In genomic region chr18:44750774-44751173, GRCh38 we compare ENCODE assay signal across 27 cellular contexts.
DNase-seq lines count a peak whose midpoint lies in the region; ATAC-seq, FAIRE-seq and TF ChIP-seq lines count a peak whose summit lies in the region.
"Had no signal": no experiment of that assay in that cellular context is flagged by ENCODE, and none has a peak within 500 bp of the region (broad histone marks: within the 10 kb centered on the region; RNA-seq: fewer than 3 reads in every experiment).

No MANE protein-coding gene starts in this region.

- FAIRE-seq in GM12878 (lab: Jason Lieb, UNC) = no peak
- FAIRE-seq: A549, RCC 7860 had no signal

- TF ChIP-seq CTCF in GM12878 (IDR thresholded peaks at IDR 0.05 in 2 of 3, conservative IDR thresholded peaks at IDR 0.05 in 1 of 3; ENCODE audit: control insufficient read depth in 2 of 3, extremely low read depth in 1 of 3, insufficient read depth in 1 of 3, low read depth in 3 of 3, low read length in 3 of 3) (no peak), spleen (IDR thresholded peaks at IDR 0.05 in 8 of 11, conservative IDR thresholded peaks at IDR 0.05 in 3 of 11) (no peak)

- H4K20me1 ChIP-seq in GM12878 (ENCODE audit: control insufficient read depth, insufficient read depth) = no peaks in the 10 kb centered on the region

- no peak overlapping the region for H2AFZ ChIP-seq in GM12878 (ENCODE audit: control insufficient read depth, low read depth, low read length)

- CTCF ChIA-PET in GM12878 (lab: Yijun Ruan, JAX) = interaction anchor here (1.1 kb wide), 3 partner anchors 9 to 158 kb away, joined by 3 to 4 read pairs (median 3); no protein-coding TSS in a partner anchor
- CTCF ChIA-PET in CD4-positive, alpha-beta memory T cell (lab: Charles Lee; ENCODE audit: partially characterized antibody) = no interaction called here

- POLR2A ChIA-PET in GM12878 (lab: Charles Lee) = interaction anchor here (0.7 kb wide), 1 partner anchor 146 kb away, joined by 3 read pairs; no protein-coding TSS in a partner anchor
- POLR2A ChIA-PET in CD4-positive, alpha-beta memory T cell (lab: Charles Lee; ENCODE audit: partially characterized antibody) = no interaction called here

- peaks cover 60 to 88% (median 62%) of the 10 kb centered on the region in 3 donors for H3K4me1 Mint-ChIP-seq in IgD-negative memory B cell
- peaks cover 9 to 20% of the 10 kb centered on the region in 2 donors for H3K4me1 Mint-ChIP-seq in effector memory CD8-positive, alpha-beta T cell (ENCODE audit: low read depth in 2 of 2)
- H3K4me1 Mint-ChIP-seq in CD4-positive, alpha-beta memory T cell = no peaks in the 10 kb centered on the region

- 70% methylated on average over 1 of the region's 1 CpG for WGBS in GM12878 (ENCODE audit: insufficient coverage, insufficient replicate concordance, low lambda C conversion rate, missing lambda C conversion rate)
- WGBS in spleen, 5 donors = 73 to 89% (median 82%) methylated on average over 1 of the region's 1 CpG

- H3K9me3 Mint-ChIP-seq in IgD-negative memory B cell = peaks cover 0 to 3% (median 0%) of the 10 kb centered on the region in 3 donors
- H3K9me3 Mint-ChIP-seq in effector memory CD8-positive, alpha-beta T cell = no peaks in the 10 kb centered on the region
- H3K9me3 Mint-ChIP-seq in CD4-positive, alpha-beta memory T cell = no peaks in the 10 kb centered on the region
- H3K9me3 Mint-ChIP-seq: CD8-positive, alpha-beta memory T cell had no signal

- TF ChIP-seq EP300 in GM12878 (IDR thresholded peaks at IDR 0.05; ENCODE audit: borderline replicate concordance in 1 of 2, control insufficient read depth in 1 of 2, low read depth in 2 of 2, low read length in 2 of 2) = no peak

- peaks cover 24% of the 10 kb centered on the region for H3K4me1 ChIP-seq in GM12878 (ENCODE audit: control insufficient read depth, insufficient read depth, low read length)
- H3K4me1 ChIP-seq in spleen = peaks cover 0 to 38% (median 15%) of the 10 kb centered on the region in 6 donors
- no peaks in the 10 kb centered on the region for H3K4me1 ChIP-seq in CD4-positive, alpha-beta memory T cell (ENCODE audit: insufficient read depth, low read length)
- H3K4me1 ChIP-seq: A549 had no signal

- ATAC-seq in GM18511 (IDR thresholded peaks at IDR 0.05; ENCODE audit: unreplicated experiment) (peak; percentile 37), GM12878 (peak; percentile 57)
- ATAC-seq in effector memory CD8-positive, alpha-beta T cell (replicated peaks) = no peak
- ATAC-seq: A549 had no signal

- H3K79me2 ChIP-seq in GM12878 (ENCODE audit: control insufficient read depth, insufficient read depth, low read length) = no peaks in the 10 kb centered on the region

- H3K27ac ChIP-seq in GM12878 (ENCODE audit: control insufficient read depth, insufficient read depth) = peak overlapping the region; percentile 10; the same call in 1 of the 2 replicates
- H3K27ac ChIP-seq in spleen = peak overlapping the region in 5 of 8 donors; percentile 9 to 48 (median 29)
- H3K27ac ChIP-seq in CD4-positive, alpha-beta memory T cell (ENCODE audit: low read depth, low read length) = no peak overlapping the region
- H3K27ac ChIP-seq: A549, HL-60, SK-N-MC had no signal

- TF ChIP-seq RAD21 in GM12878 (IDR thresholded peaks at IDR 0.05; ENCODE audit: insufficient read depth, low read depth, low read length) = no peak

- no peak for DNase-seq in GM12878 (ENCODE audit: low read depth, low spot score)
- DNase-seq in spleen = no peak
- DNase-seq in effector memory CD8-positive, alpha-beta T cell = no peak
- no peak for DNase-seq in NCI-H82 (lab: John Stamatoyannopoulos, UW)
- DNase-seq in NCI-H1694 treated with DMSO at 0.1 percent for 48 hours (lab: John Stamatoyannopoulos, UW) = no peak
- no peak for DNase-seq in CD4-positive, alpha-beta memory T cell
- DNase-seq: AML-193; C1 segment of cervical spinal cord; CD8-positive, alpha-beta memory T cell; DMS153; DND-41; GOT3; HCEC 1CT; NCI-H1092 treated with DMSO at 0.1 percent for 48 hours; NCI-H1436; NCI-H187 treated with DMSO at 0.1 percent for 48 hours; NCI-H2171 treated with DMSO at 0.1 percent for 48 hours; NCI-H345; NCI-H524 treated with DMSO at 0.1 percent for 48 hours; NCI-H774; SIG-M5 had no signal

- H3K36me3 ChIP-seq in GM12878 (ENCODE audit: control insufficient read depth in 2 of 2, insufficient read depth in 2 of 2, low read length in 1 of 2) (no peaks in the 10 kb centered on the region), spleen (peaks cover 0 to 4% (median 0%) of the 10 kb centered on the region in 6 donors)
- no peaks in the 10 kb centered on the region for H3K36me3 ChIP-seq in CD4-positive, alpha-beta memory T cell (ENCODE audit: insufficient read depth, low read length)

- H3K27ac Mint-ChIP-seq in IgD-negative memory B cell = peak overlapping the region in 2 of 3 donors; percentile 18 to 77
- peak overlapping the region in 1 of 2 donors; percentile 5 for H3K27ac Mint-ChIP-seq in effector memory CD8-positive, alpha-beta T cell
- H3K27ac Mint-ChIP-seq in CD4-positive, alpha-beta memory T cell = no peak overlapping the region
- H3K27ac Mint-ChIP-seq: CD8-positive, alpha-beta memory T cell had no signal

- no TSS peak for BruUV-seq in GM12878 (replicated peaks; lab: Mats Ljungman, UMichigan)

- RAD21 ChIA-PET in GM12878 (lab: Charles Lee; ENCODE audit: unreplicated experiment) = interaction anchor here (1.0 to 1.8 kb wide), 3 partner anchors 71 to 138 kb away, joined by 3 to 4 read pairs (median 4); no protein-coding TSS in a partner anchor

- no peak for TF ChIP-seq POLR2A in GM12878 (IDR thresholded peaks at IDR 0.05; ENCODE audit: low read depth, low read length)
- no peak for TF ChIP-seq POLR2A in spleen (IDR thresholded peaks at IDR 0.05)

- in situ Hi-C loops in GM12878 (cut with MboI) = no loop called here

- H3K27me3 ChIP-seq in GM12878 (replicated peaks in 1 of 2; ENCODE audit: control insufficient read depth in 2 of 2, insufficient read depth in 2 of 2, low read length in 1 of 2) (no peaks in the 10 kb centered on the region), spleen (replicated peaks in 1 of 7) (no peaks in the 10 kb centered on the region)
- H3K27me3 ChIP-seq in CD4-positive, alpha-beta memory T cell (ENCODE audit: insufficient read depth, low read length) = no peaks in the 10 kb centered on the region

- H3K4me3 ChIP-seq in GM12878 (no peak overlapping the region), spleen (no peak overlapping the region)
- H3K4me3 ChIP-seq in CD4-positive, alpha-beta memory T cell (ENCODE audit: low read length in 2 of 2) = no peak overlapping the region
- H3K4me3 ChIP-seq: A549, SK-N-MC had no signal

- H3K4me3 Mint-ChIP-seq in IgD-negative memory B cell = peak overlapping the region in 2 of 4 donors; percentile 17 to 90
- no peak overlapping the region for H3K4me3 Mint-ChIP-seq in effector memory CD8-positive, alpha-beta T cell
- H3K4me3 Mint-ChIP-seq in CD4-positive, alpha-beta memory T cell = no peak overlapping the region
- H3K4me3 Mint-ChIP-seq: CD8-positive, alpha-beta memory T cell had no signal

- peaks cover 16% of the 10 kb centered on the region for H3K36me3 Mint-ChIP-seq in IgD-negative memory B cell
- no peaks in the 10 kb centered on the region for H3K36me3 Mint-ChIP-seq in effector memory CD8-positive, alpha-beta T cell (ENCODE audit: insufficient read depth)
- no peaks in the 10 kb centered on the region for H3K36me3 Mint-ChIP-seq in CD4-positive, alpha-beta memory T cell

- intact Hi-C loops in GM12878 (cut with micrococcal nuclease; ENCODE audit: unreplicated experiment) = no loop called here
- intact Hi-C loops in spleen (cut with DNase I; ENCODE audit: low total_unique reads) = no loop called here
- intact Hi-C loops in CD4-positive, alpha-beta memory T cell (cut with micrococcal nuclease) = no loop called here

- H3K9ac ChIP-seq in GM12878 (ENCODE audit: control insufficient read depth, insufficient read depth, low read length) = no peak overlapping the region

- SMC1A ChIA-PET in GM12878 (lab: Charles Lee; ENCODE audit: uncharacterized antibody, unreplicated experiment) = interaction anchor here (0.9 to 1.9 kb wide), 5 partner anchors 17 to 65 kb away, joined by 3 to 9 read pairs (median 5); no protein-coding TSS in a partner anchor

- H3K9me3 ChIP-seq in GM12878 (replicated peaks; ENCODE audit: control insufficient read depth, insufficient read depth, low read length) (no peaks in the 10 kb centered on the region; the same call in 2 of the 3 replicates), spleen (no peaks in the 10 kb centered on the region)
- no peaks in the 10 kb centered on the region for H3K9me3 ChIP-seq in CD4-positive, alpha-beta memory T cell (ENCODE audit: control insufficient read depth in 1 of 2, low read length in 2 of 2)
- H3K9me3 ChIP-seq: A549 had no signal

- no peaks in the 10 kb centered on the region for H3K27me3 Mint-ChIP-seq in IgD-negative memory B cell
- H3K27me3 Mint-ChIP-seq in effector memory CD8-positive, alpha-beta T cell = no peaks in the 10 kb centered on the region
- H3K27me3 Mint-ChIP-seq in CD4-positive, alpha-beta memory T cell = no peaks in the 10 kb centered on the region

- H3K4me2 ChIP-seq in GM12878 (ENCODE audit: control insufficient read depth, insufficient read depth) = peak overlapping the region; percentile 28; the same call in 1 of the 2 replicates
- H3K4me2 ChIP-seq: A549 had no signal

TF ChIP-seq in GM12878, 131 proteins besides CTCF, POLR2A, EP300 and RAD21:
- TF ChIP-seq ZNF622 (IDR thresholded peaks at IDR 0.05) (no peak), RUNX3 (IDR thresholded peaks at IDR 0.05; ENCODE audit: low read length) (peak; percentile 74), SMAD5 (IDR thresholded peaks at IDR 0.05; ENCODE audit: low read depth) (no peak), RB1 (IDR thresholded peaks at IDR 0.05; ENCODE audit: borderline replicate concordance) (no peak), SMAD1 (IDR thresholded peaks at IDR 0.05; ENCODE audit: low read depth, partially characterized antibody) (no peak), EED (IDR thresholded peaks at IDR 0.05; ENCODE audit: low read depth) (0 out of 2 replicates have a peak, but pooled peaks have one; percentile 21)

Comparison
In these comparisons a context has a peak if more than half of its experiments do, and no peak if none do; other contexts are left out.
1. H3K27ac Mint-ChIP-seq: peak in IgD-negative memory B cell (2 of 3); none in CD4-positive, alpha-beta memory T cell (0 of 7).